1 cellular context compared by ENCODE assay signal in the genomic region with DNA sequence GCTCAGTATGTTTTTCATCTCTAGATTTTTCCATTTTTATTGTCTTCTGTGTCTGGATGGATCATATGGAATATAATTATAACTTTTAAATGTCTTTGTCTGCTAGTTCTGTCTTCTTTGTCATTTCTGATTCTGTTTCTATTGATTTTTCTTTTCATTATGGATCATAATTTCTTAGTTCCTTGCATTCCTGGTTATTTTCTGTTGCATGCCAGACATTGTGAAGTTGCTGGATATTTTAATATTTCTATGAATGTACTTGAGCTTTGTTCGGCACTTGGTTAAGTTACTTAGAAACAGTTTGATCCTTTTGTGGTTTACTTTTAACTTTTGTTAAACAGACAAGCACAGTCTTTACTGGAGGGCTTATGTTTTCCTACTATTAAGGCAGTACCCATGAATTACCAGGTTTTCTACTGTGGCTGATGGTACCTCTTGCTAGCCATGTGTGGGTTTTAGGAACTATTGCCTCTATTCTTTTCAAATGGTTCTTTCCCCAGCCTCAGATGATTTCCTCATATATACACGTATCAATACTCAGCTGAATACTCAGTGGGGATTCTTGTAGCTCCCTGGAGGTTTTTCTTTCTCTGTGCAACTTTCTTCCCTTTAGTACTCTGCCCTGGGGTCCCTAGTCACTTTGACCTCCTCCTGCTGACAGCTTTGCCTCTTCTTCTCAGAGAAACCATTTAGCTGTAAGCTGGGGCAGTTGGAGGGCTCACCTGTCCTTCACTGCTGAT.
TF ChIP-seq lines count a peak whose summit lies in the region.

No MANE protein-coding gene starts in this region.

TF ChIP-seq in GM12878, 131 proteins besides CTCF, POLR2A, EP300 and RAD21:
- peak; percentile 28 for TF ChIP-seq MEF2B (IDR thresholded peaks at IDR 0.05; ENCODE audit: partially characterized antibody, poor library complexity, severe bottlenecking)
- TF ChIP-seq, protein P1, sequence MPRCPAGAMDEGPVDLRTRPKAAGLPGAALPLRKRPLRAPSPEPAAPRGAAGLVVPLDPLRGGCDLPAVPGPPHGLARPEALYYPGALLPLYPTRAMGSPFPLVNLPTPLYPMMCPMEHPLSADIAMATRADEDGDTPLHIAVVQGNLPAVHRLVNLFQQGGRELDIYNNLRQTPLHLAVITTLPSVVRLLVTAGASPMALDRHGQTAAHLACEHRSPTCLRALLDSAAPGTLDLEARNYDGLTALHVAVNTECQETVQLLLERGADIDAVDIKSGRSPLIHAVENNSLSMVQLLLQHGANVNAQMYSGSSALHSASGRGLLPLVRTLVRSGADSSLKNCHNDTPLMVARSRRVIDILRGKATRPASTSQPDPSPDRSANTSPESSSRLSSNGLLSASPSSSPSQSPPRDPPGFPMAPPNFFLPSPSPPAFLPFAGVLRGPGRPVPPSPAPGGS (IDR thresholded peaks at IDR 0.05; ENCODE audit: borderline replicate concordance, insufficient read depth, low read depth, low read length, poor library complexity, severe bottlenecking) = no peak
- no peak for TF ChIP-seq RCOR1 (conservative IDR thresholded peaks at IDR 0.05; ENCODE audit: low read depth, low read length)
